35 cellular contexts compared by ENCODE assay signal in the genomic region with DNA sequence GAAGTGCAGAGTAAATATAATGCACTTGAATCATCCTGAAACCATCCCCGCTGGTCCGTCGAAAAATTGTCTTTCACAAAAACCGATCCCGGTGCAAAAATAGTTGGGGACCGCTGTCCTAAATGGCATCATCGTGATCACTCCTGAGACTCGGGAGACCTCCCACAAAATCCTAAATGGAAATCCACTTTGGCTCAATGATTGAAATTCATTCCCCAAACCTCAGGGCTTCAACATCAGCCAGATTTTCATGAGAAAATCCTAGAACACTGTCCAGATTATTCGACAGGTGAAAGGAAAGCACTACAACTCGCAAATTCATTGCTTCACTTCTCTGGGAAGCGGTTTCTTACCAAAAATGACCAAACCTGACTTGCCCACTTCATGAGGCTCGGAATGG.
"Had no signal": no experiment of that assay in that cellular context is flagged by ENCODE, and none has a peak within 500 bp of the region (broad histone marks: within the 10 kb centered on the region; RNA-seq: fewer than 3 reads in every experiment).

No MANE protein-coding gene starts in this region.

- H3K4me1 ChIP-seq: adrenal gland, body of pancreas, breast epithelium had no signal

- H3K4me3 ChIP-seq: adrenal gland, body of pancreas, breast epithelium had no signal

- H3K4me1 Mint-ChIP-seq: activated B cell treated with CpG ODN at 0.5 μM for 24 hours; activated CD4-positive, alpha-beta T cell treated with anti-CD3 and anti-CD28 coated beads, Interleukin-2, amount 10 ng/mL, durations not matched to agents 24 days and 14 days; activated naive CD8-positive, alpha-beta T cell treated with anti-CD3 and anti-CD28 coated beads for 36 hours; activated T-helper 17 cell treated with anti-CD3 and anti-CD28 coated beads, Interleukin-2, amount 50 U/mL, for 72 hours had no signal

- H3K4me3 Mint-ChIP-seq: activated B cell treated with CpG ODN at 0.5 μM for 24 hours; activated CD4-positive, alpha-beta memory T cell treated with anti-CD3 and anti-CD28 coated beads for 36 hours; activated CD4-positive, alpha-beta T cell treated with anti-CD3 and anti-CD28 coated beads, Interleukin-2, amount 10 ng/mL, durations not matched to agents 24 days and 14 days; activated CD8-positive, alpha-beta T cell treated with anti-CD3 and anti-CD28 coated beads for 36 hours; activated naive CD4-positive, alpha-beta T cell treated with anti-CD3 and anti-CD28 coated beads for 36 hours; activated naive CD8-positive, alpha-beta T cell treated with anti-CD3 and anti-CD28 coated beads for 36 hours; activated T-cell treated with anti-CD3 and anti-CD28 coated beads, Interleukin-2, amount 50 U/mL, for 4 hours; activated T-cell treated with anti-CD3 and anti-CD28 coated beads, Interleukin-2, amount 50 U/mL, for 72 hours; activated T-helper 1 cell treated with anti-CD3 and anti-CD28 coated beads, Interleukin-12 subunit alpha, Interleukin-12 subunit beta, Interleukin-2, Interleukin-4 antibody, amounts not matched to agents 30 ng/mL and 10 ng/mL and 1 ng/mL, durations not matched to agents 14 hours and 24 hours and 36 hours; activated T-helper 17 cell treated with anti-CD3 and anti-CD28 coated beads, Interleukin-2, amount 50 U/mL, for 72 hours; T-helper 1 cell treated with Interleukin-12 subunit alpha and Interleukin-12 subunit beta and Interleukin-4 antibody, amounts not matched to agents 30 μg/mL and 1 μg/mL, for 36 hours; T-helper 2 cell treated with Interferon-gamma antibody and Interleukin-4, amounts not matched to agents 5 μg/mL and 100 μg/mL, for 36 hours had no signal

- H3K36me3 Mint-ChIP-seq: activated CD4-positive, alpha-beta memory T cell treated with anti-CD3 and anti-CD28 coated beads for 36 hours; activated naive CD4-positive, alpha-beta T cell treated with anti-CD3 and anti-CD28 coated beads, Interleukin-2, amount 50 U/mL, for 72 hours; activated naive CD8-positive, alpha-beta T cell treated with anti-CD3 and anti-CD28 coated beads for 36 hours had no signal

- H3K27me3 Mint-ChIP-seq: activated B cell treated with CpG ODN at 0.5 μM for 24 hours; activated CD4-positive, alpha-beta memory T cell treated with anti-CD3 and anti-CD28 coated beads for 36 hours; activated CD4-positive, alpha-beta T cell treated with anti-CD3 and anti-CD28 coated beads, Interleukin-2, amount 10 ng/mL, durations not matched to agents 24 days and 14 days; activated CD8-positive, alpha-beta T cell treated with anti-CD3 and anti-CD28 coated beads for 36 hours; activated naive CD8-positive, alpha-beta T cell treated with anti-CD3 and anti-CD28 coated beads for 36 hours; activated T-helper 17 cell treated with anti-CD3 and anti-CD28 coated beads, Interleukin-2, amount 50 U/mL, for 72 hours had no signal

- H3K9me3 ChIP-seq: adrenal gland, body of pancreas, breast epithelium had no signal

- H3K27ac Mint-ChIP-seq: activated B cell treated with CpG ODN at 0.5 μM for 24 hours; activated CD4-positive, alpha-beta memory T cell treated with anti-CD3 and anti-CD28 coated beads for 36 hours; activated CD4-positive, alpha-beta T cell treated with anti-CD3 and anti-CD28 coated beads, Interleukin-2, amount 10 ng/mL, durations not matched to agents 24 days and 14 days; activated CD8-positive, alpha-beta T cell treated with anti-CD3 and anti-CD28 coated beads for 36 hours; activated naive CD4-positive, alpha-beta T cell treated with anti-CD3 and anti-CD28 coated beads for 36 hours; activated naive CD4-positive, alpha-beta T cell treated with anti-CD3 and anti-CD28 coated beads, Interleukin-2, amount 50 U/mL, for 72 hours; activated naive CD8-positive, alpha-beta T cell treated with anti-CD3 and anti-CD28 coated beads for 36 hours; activated T-cell treated with anti-CD3 and anti-CD28 coated beads, Interleukin-2, amount 50 U/mL, for 72 hours; activated T-helper 1 cell treated with anti-CD3 and anti-CD28 coated beads, Interleukin-12 subunit alpha, Interleukin-12 subunit beta, Interleukin-2, Interleukin-4 antibody, amounts not matched to agents 30 ng/mL and 10 ng/mL and 1 ng/mL, durations not matched to agents 14 hours and 24 hours and 36 hours; activated T-helper 17 cell treated with anti-CD3 and anti-CD28 coated beads, Interleukin-2, amount 50 U/mL, for 72 hours; T-helper 1 cell treated with Interleukin-12 subunit alpha and Interleukin-12 subunit beta and Interleukin-4 antibody, amounts not matched to agents 30 μg/mL and 1 μg/mL, for 36 hours; T-helper 2 cell treated with Interferon-gamma antibody and Interleukin-4, amounts not matched to agents 5 μg/mL and 100 μg/mL, for 36 hours had no signal

- H3K27ac ChIP-seq: adrenal gland, body of pancreas, brain microvascular endothelial cell, breast epithelium, VCaP had no signal

- ATAC-seq: activated CD8-positive, alpha-beta T cell treated with anti-CD3 and anti-CD28 coated beads for 36 hours; activated naive CD4-positive, alpha-beta T cell treated with anti-CD3 and anti-CD28 coated beads, Interleukin-2, amount 50 U/mL, for 72 hours; activated T-cell treated with anti-CD3 and anti-CD28 coated beads, Interleukin-2, amount 50 U/mL, for 4 hours; activated T-cell treated with anti-CD3 and anti-CD28 coated beads, Interleukin-2, amount 50 U/mL, for 72 hours; activated T-helper 17 cell treated with anti-CD3 and anti-CD28 coated beads, Interleukin-2, amount 50 U/mL, for 72 hours; body of pancreas had no signal

- H3K36me3 ChIP-seq: adrenal gland, brain microvascular endothelial cell, breast epithelium had no signal

- H3K27me3 ChIP-seq: adrenal gland, body of pancreas, brain microvascular endothelial cell, breast epithelium had no signal

- H3K9me3 Mint-ChIP-seq: activated CD4-positive, alpha-beta memory T cell treated with anti-CD3 and anti-CD28 coated beads for 36 hours; activated CD4-positive, alpha-beta T cell treated with anti-CD3 and anti-CD28 coated beads, Interleukin-2, amount 10 ng/mL, durations not matched to agents 24 days and 14 days; activated CD8-positive, alpha-beta T cell treated with anti-CD3 and anti-CD28 coated beads for 36 hours; activated naive CD4-positive, alpha-beta T cell treated with anti-CD3 and anti-CD28 coated beads for 36 hours; activated naive CD4-positive, alpha-beta T cell treated with anti-CD3 and anti-CD28 coated beads, Interleukin-2, amount 50 U/mL, for 72 hours; activated naive CD8-positive, alpha-beta T cell treated with anti-CD3 and anti-CD28 coated beads for 36 hours; activated T-cell treated with anti-CD3 and anti-CD28 coated beads, Interleukin-2, amount 50 U/mL, for 4 hours; activated T-cell treated with anti-CD3 and anti-CD28 coated beads, Interleukin-2, amount 50 U/mL, for 72 hours; activated T-helper 17 cell treated with anti-CD3 and anti-CD28 coated beads, Interleukin-2, amount 50 U/mL, for 72 hours; T-helper 2 cell treated with Interferon-gamma antibody and Interleukin-4, amounts not matched to agents 5 μg/mL and 100 μg/mL, for 36 hours had no signal

- DNase-seq: activated B cell treated with CpG ODN at 0.5 μM for 24 hours; activated CD4-positive, alpha-beta memory T cell treated with anti-CD3 and anti-CD28 coated beads for 36 hours; activated CD4-positive, alpha-beta T cell treated with anti-CD3 and anti-CD28 coated beads for 4 hours; activated CD4-positive, alpha-beta T cell treated with anti-CD3 and anti-CD28 coated beads, Interleukin-2, amount 10 ng/mL, durations not matched to agents 24 days and 14 days; activated CD4-positive, alpha-beta T cell treated with anti-CD3 and anti-CD28 coated beads, Interleukin-2, amount 50 U/mL, for 1 hour; activated CD4-positive, alpha-beta T cell treated with anti-CD3 and anti-CD28 coated beads, Interleukin-2, amount 50 U/mL, for 4 hours; activated CD4-positive, CD25-positive, alpha-beta regulatory T cell treated with anti-CD3 and anti-CD28 coated beads, Interleukin-2, amount 50 U/mL, for 72 hours; activated CD8-positive, alpha-beta memory T cell treated with anti-CD3 and anti-CD28 coated beads, Interleukin-2, amount 50 U/mL, for 4 hours; activated CD8-positive, alpha-beta T cell treated with anti-CD3 and anti-CD28 coated beads for 36 hours; activated effector memory CD4-positive, alpha-beta T cell treated with anti-CD3 and anti-CD28 coated beads, Interleukin-2, amount 50 U/mL, for 16 hours; activated gamma-delta T cell treated with Interleukin-2 at 50 U/mL for 16 hours; activated naive CD4-positive, alpha-beta T cell; activated naive CD4-positive, alpha-beta T cell treated with anti-CD3 and anti-CD28 coated beads for 36 hours; activated naive CD4-positive, alpha-beta T cell treated with anti-CD3 and anti-CD28 coated beads, Interleukin-2, amount 50 U/mL, for 16 hours; activated naive CD8-positive, alpha-beta T cell treated with anti-CD3 and anti-CD28 coated beads for 36 hours; activated T-cell treated with anti-CD3 and anti-CD28 coated beads for 4 hours; activated T-cell treated with anti-CD3 and anti-CD28 coated beads, Interleukin-2, amount 50 U/mL, for 1 hour; activated T-cell treated with anti-CD3 and anti-CD28 coated beads, Interleukin-2, amount 50 U/mL, for 4 hours; activated T-cell treated with anti-CD3 and anti-CD28 coated beads, Interleukin-2, amount 50 U/mL, for 72 hours; adrenal gland; amniotic stem cell; aorta; body of pancreas; brain microvascular endothelial cell; central memory CD4-positive, alpha-beta T cell; T-helper 1 cell; T-helper 2 cell; T-helper 9 cell had no signal
